8 cellular contexts compared by ENCODE assay signal in the genomic region with DNA sequence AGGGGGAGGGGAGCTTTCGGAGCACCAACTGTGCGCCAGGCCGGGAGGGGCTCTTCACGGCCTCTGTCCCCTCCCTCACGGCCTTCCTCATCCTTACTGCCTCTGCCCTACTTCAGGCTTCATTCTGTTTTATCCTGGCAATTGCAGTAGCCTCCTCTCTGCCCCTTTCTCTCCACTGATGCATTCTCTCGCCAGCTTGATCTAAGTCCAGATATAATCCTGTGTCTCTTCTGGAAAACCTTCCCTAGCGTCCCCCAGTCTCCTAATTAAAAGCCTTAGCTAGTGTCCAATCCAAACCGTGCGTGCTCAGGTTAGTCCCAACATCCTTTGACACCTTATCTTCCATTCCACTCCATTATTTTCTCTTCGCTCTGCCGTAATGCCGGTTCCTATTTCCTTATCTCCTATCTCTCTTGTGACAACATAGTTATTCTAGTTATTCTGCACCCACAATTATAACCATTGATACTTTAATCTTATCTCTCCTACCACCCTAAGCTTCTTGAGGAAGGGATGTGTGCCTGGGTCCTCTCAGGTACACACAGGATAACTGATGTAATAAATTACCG. TPM values are rescaled to one million over a fixed set of nuclear protein-coding genes. Genes with fewer than 3 reads are reported as not detected.
DNase-seq lines count a peak whose midpoint lies in the region; ATAC-seq and TF ChIP-seq lines count a peak whose summit lies in the region.

No MANE protein-coding gene starts in this region.

- H3K9me3 Mint-ChIP-seq in naive B cell: no peaks in the 10 kb centered on the region

- peak overlapping the region; percentile 77 to 97 (median 88) for H3K4me3 Mint-ChIP-seq in naive B cell

- no peaks in the 10 kb centered on the region for H3K36me3 Mint-ChIP-seq in naive B cell

- H3K27me3 ChIP-seq in MG63: no peaks in the 10 kb centered on the region

- peaks cover 15% of the 10 kb centered on the region for H3K4me1 ChIP-seq in ES-I3 (ENCODE audit: insufficient read depth, low read length)

- ATAC-seq in naive B cell (ENCODE audit: low read depth in 2 of 2) (no peak), HG03135 (IDR thresholded peaks at IDR 0.05; ENCODE audit: unreplicated experiment) (no peak)

- peaks cover 25 to 52% (median 41%) of the 10 kb centered on the region in 3 donors for H3K4me1 Mint-ChIP-seq in naive B cell

- H3K27ac Mint-ChIP-seq in naive B cell: peak overlapping the region; percentile 3 to 96 (median 28)

- H3K9me3 ChIP-seq in ES-I3 (ENCODE audit: control insufficient read depth, insufficient read depth, low read length) (no peaks in the 10 kb centered on the region), MG63 (no peaks in the 10 kb centered on the region)

- H3K9ac ChIP-seq in ES-I3 (ENCODE audit: low read depth, low read length): peak overlapping the region; percentile 74

- peak overlapping the region; percentile 97 for H3K4me3 ChIP-seq in MG63
- H3K4me3 ChIP-seq in cardiac fibroblast (replicated peaks in 1 of 2; ENCODE audit: low read depth in 2 of 2, low read length in 2 of 2): peak overlapping the region; percentile 79 to 80

- no peak for TF ChIP-seq CTCF in cardiac fibroblast (IDR thresholded peaks at IDR 0.05; ENCODE audit: low read depth, low read length)

- H3K27me3 Mint-ChIP-seq in naive B cell: no peaks in the 10 kb centered on the region

- no peaks in the 10 kb centered on the region for H3K36me3 ChIP-seq in ES-I3 (ENCODE audit: insufficient read depth, low read length)
- peaks cover 17% of the 10 kb centered on the region for H3K36me3 ChIP-seq in MG63

- DNase-seq in MG63 (peak; percentile 59), cardiac fibroblast (ENCODE audit: low read depth in 2 of 2) (peak; percentile 22 to 25), naive B cell (no peak), cortex of kidney (lab: John Stamatoyannopoulos, UW) (no peak)
- DNase-seq in activated effector memory CD4-positive, alpha-beta T cell treated with Interleukin-2 at 50 U/mL for 16 hours: no peak
- no peak for DNase-seq in effector CD4-positive, alpha-beta T cell

RNA-seq across cellular contexts. Expression of gene ZNF48, which starts 0.9 kb away (rescaled TPM):
- 17.2 and 19.8 TPM in 2 replicates for total RNA-seq in MG63 (2014; rRNA removed; shearing (Covaris generic); ENCODE audit: low replicate concordance)
- polyA plus RNA-seq in naive B cell (ENCODE audit: low read depth in 6 of 6): 1 to 10 TPM; 3.4 to 9.9 (median 7.0) TPM

RNA-seq across cellular contexts. Expression of gene ZNF771, which starts 11.3 kb away (rescaled TPM):
- 13.1 and 28.5 TPM in 2 replicates for total RNA-seq in MG63 (2014; rRNA removed; shearing (Covaris generic); ENCODE audit: low replicate concordance)
- polyA plus RNA-seq in naive B cell (ENCODE audit: low read depth in 6 of 6): 1 to 10 TPM in 5 of 6 donors, not detected in 1; 1.7 to 5.0 (median 2.3) TPM

RNA-seq across cellular contexts. Expression of gene SEPTIN1, which starts 13.7 kb away (rescaled TPM):
- not detected in 2 replicates for total RNA-seq in MG63 (2014; rRNA removed; shearing (Covaris generic); ENCODE audit: low replicate concordance)
- 100 to 1,000 TPM; 102 to 145 (median 112) TPM for polyA plus RNA-seq in naive B cell (ENCODE audit: low read depth in 6 of 6)

RNA-seq across cellular contexts. Expression of gene MYL11, which starts 21.5 kb away (rescaled TPM):
- not detected in 2 replicates for total RNA-seq in MG63 (2014; rRNA removed; shearing (Covaris generic); ENCODE audit: low replicate concordance)
- polyA plus RNA-seq in naive B cell (ENCODE audit: low read depth in 6 of 6): not detected

RNA-seq across cellular contexts. Expression of gene TBC1D10B, which starts 25.8 kb away (rescaled TPM):
- total RNA-seq in MG63 (2014; rRNA removed; shearing (Covaris generic); ENCODE audit: low replicate concordance): 40.3 and 60.6 TPM in 2 replicates
- polyA plus RNA-seq in naive B cell (ENCODE audit: low read depth in 6 of 6): 10 to 100 TPM in 3 of 6 donors, 1 to 10 TPM in 3; 6.2 to 16.9 (median 9.7) TPM

Comparison
In these comparisons a context has a peak if more than half of its experiments do, and no peak if none do; other contexts are left out.
1. DNase-seq: peak in MG63 (single experiment) and cardiac fibroblast (2 of 2); none in naive B cell (single experiment), activated effector memory CD4-positive, alpha-beta T cell treated with Interleukin-2 at 50 U/mL for 16 hours (single experiment), effector CD4-positive, alpha-beta T cell (single experiment) and cortex of kidney (single experiment).